10 cellular contexts compared by ENCODE assay signal in the genomic region with DNA sequence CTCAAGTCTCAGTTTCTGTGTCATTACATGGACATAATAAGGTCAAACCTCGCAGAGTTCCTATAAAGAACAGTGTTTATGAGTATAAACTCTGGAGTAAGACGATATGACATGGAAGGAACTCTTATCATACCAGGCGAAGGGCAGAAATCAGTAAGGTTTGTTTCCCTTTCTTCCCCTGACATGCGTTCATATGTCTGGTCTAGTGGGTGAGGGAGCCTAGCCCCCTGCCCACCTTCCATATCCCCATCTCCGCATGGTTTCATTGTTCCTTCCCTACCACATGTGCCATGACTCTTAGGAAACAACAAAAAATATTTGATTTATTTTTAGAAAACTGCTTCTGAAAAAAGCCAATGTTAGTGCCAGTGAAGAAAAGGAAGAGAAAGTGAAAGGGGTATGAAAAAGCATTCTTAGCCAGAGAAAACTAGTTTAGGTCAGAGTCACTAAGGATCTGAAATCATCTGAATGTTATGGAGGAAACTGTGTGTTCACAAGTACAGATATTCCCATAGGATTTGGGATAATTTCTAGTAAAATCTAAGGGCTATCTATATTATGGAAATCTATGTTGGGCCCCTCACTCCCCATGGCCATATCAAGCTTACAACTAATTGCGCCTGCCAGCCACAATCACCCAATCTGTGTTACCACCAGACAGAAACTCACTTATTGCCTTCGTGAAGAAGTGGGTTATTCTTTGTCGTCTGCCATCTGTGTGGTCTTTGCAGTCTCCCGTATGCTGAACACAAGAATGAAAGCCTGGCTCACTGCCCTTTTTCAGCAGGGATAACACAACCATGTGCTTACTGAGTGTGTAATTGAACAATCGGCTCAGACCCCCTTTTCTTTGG. TPM values are rescaled to one million over a fixed set of nuclear protein-coding genes. Genes with fewer than 3 reads are reported as not detected.
DNase-seq lines count a peak whose midpoint lies in the region; ATAC-seq and TF ChIP-seq lines count a peak whose summit lies in the region.
"Had no signal": no experiment of that assay in that cellular context is flagged by ENCODE, and none has a peak within 500 bp of the region (broad histone marks: within the 10 kb centered on the region; RNA-seq: fewer than 3 reads in every experiment).

No MANE protein-coding gene starts in this region.

- no TSS peak for BruUV-seq in A673 (replicated peaks; lab: Mats Ljungman, UMichigan)

- intact Hi-C loops in A673 (cut with micrococcal nuclease; ENCODE audit: unreplicated experiment), result no loop called here

- ATAC-seq in GM18909 (IDR thresholded peaks at IDR 0.05; ENCODE audit: poor library complexity, unreplicated experiment), result peak; percentile 73
- ATAC-seq in HG03460 (IDR thresholded peaks at IDR 0.05; ENCODE audit: unreplicated experiment), result peak; percentile 48
- no peak for ATAC-seq in HG02884 (IDR thresholded peaks at IDR 0.05; ENCODE audit: unreplicated experiment)

- H3K27ac ChIP-seq in A673 (ENCODE audit: low read depth, low read length, poor library complexity, severe bottlenecking), result no peak overlapping the region

- no peak for TF ChIP-seq CTCF in A673 (conservative IDR thresholded peaks at IDR 0.05; ENCODE audit: low read depth, low read length)
- TF ChIP-seq CTCF in astrocyte of the spinal cord (IDR thresholded peaks at IDR 0.05; ENCODE audit: low read depth, low read length), result no peak

- in situ Hi-C loops in astrocyte of the spinal cord (cut with HindIII; ENCODE audit: low sequenced_read_pairs) (no loop called here), KBM-7 (cut with MboI; ENCODE audit: low pct_unique_long_range_greater_than_20kb, low sequenced_read_pairs) (no loop called here)

- H3K36me3 ChIP-seq in A673 (ENCODE audit: insufficient read depth, low read length, poor library complexity, severe bottlenecking), result no peaks in the 10 kb centered on the region
- H3K36me3 ChIP-seq: heart left ventricle had no signal

- no peaks in the 10 kb centered on the region for H3K27me3 ChIP-seq in A673 (replicated peaks; ENCODE audit: insufficient read depth, low read depth, low read length, poor library complexity)
- H3K27me3 ChIP-seq: heart left ventricle had no signal

- CTCF ChIA-PET in A673 (lab: Charles Lee), result no interaction called here

- POLR2A ChIA-PET in A673 (lab: Charles Lee; ENCODE audit: low non-redundant PET), result no interaction called here

- no peaks in the 10 kb centered on the region for H3K9me3 ChIP-seq in A673 (ENCODE audit: low read depth, low read length, poor library complexity, severe bottlenecking)

- peak; percentile 16 for DNase-seq in A673 (ENCODE audit: low spot score)
- peak; percentile 10 for DNase-seq in astrocyte of the spinal cord (ENCODE audit: low read depth, low spot score)
- DNase-seq in KBM-7, result no peak
- no peak for DNase-seq in COR-L47 (lab: John Stamatoyannopoulos, UW)
- DNase-seq in T-helper 9 cell, result no peak
- DNase-seq: DMS53, heart left ventricle had no signal

- peaks cover 11% of the 10 kb centered on the region for H3K4me1 ChIP-seq in A673 (ENCODE audit: insufficient read depth, low read length, poor library complexity, severe bottlenecking)

- H3K4me3 ChIP-seq in A673 (ENCODE audit: low read depth, low read length, poor library complexity, severe bottlenecking) (no peak overlapping the region), astrocyte of the spinal cord (ENCODE audit: low read depth, low read length) (no peak overlapping the region)

RNA-seq across cellular contexts. Expression of gene HMHB1, which starts 19.9 kb away (rescaled TPM):
- total RNA-seq in A673 (2021), result not detected in 2 replicates
- total RNA-seq: heart left ventricle had no signal

Comparison
In these comparisons a context has a peak if more than half of its experiments do, and no peak if none do; other contexts are left out.
1. DNase-seq: peak in A673 (single experiment) and astrocyte of the spinal cord (single experiment); none in KBM-7 (single experiment), COR-L47 (single experiment) and T-helper 9 cell (single experiment).